ENCODE assay signal across 22 cellular contexts in genomic region chr2:219290381-219291171, GRCh38. TPM values are rescaled to one million over a fixed set of nuclear protein-coding genes. Genes with fewer than 3 reads are reported as not detected.
DNase-seq lines count a peak whose midpoint lies in the region; ATAC-seq and TF ChIP-seq lines count a peak whose summit lies in the region.
"Had no signal": no experiment of that assay in that cellular context is flagged by ENCODE, and none has a peak within 500 bp of the region (broad histone marks: within the 10 kb centered on the region; RNA-seq: fewer than 3 reads in every experiment).

No MANE protein-coding gene starts in this region.

- peak overlapping the region; percentile 89 for H3K27ac Mint-ChIP-seq in osteocyte (ENCODE audit: unreplicated experiment)
- H3K27ac Mint-ChIP-seq in activated CD4-positive, alpha-beta T cell treated with anti-CD3 and anti-CD28 coated beads, Interleukin-2, amount 10 ng/mL, durations not matched to agents 7 days and 5 days: no peak overlapping the region

- no peaks in the 10 kb centered on the region for H3K27me3 ChIP-seq in dorsolateral prefrontal cortex
- H3K27me3 ChIP-seq in tibial nerve: no peaks in the 10 kb centered on the region
- H3K27me3 ChIP-seq: Peyer's patch, right lobe of liver had no signal

- no peak for TF ChIP-seq EP300 in tibial nerve (IDR thresholded peaks at IDR 0.05)

- peaks cover 0 to 72% (median 38%) of the 10 kb centered on the region in 4 donors for H3K4me1 ChIP-seq in tibial nerve

- peaks cover 35% of the 10 kb centered on the region for H3K4me1 Mint-ChIP-seq in osteocyte (ENCODE audit: unreplicated experiment)
- H3K4me1 Mint-ChIP-seq in activated CD4-positive, alpha-beta T cell treated with anti-CD3 and anti-CD28 coated beads, Interleukin-2, amount 10 ng/mL, durations not matched to agents 7 days and 5 days: peaks cover 16% of the 10 kb centered on the region

- H3K27ac ChIP-seq in dorsolateral prefrontal cortex (peak overlapping the region; percentile 79 to 100 (median 100)), tibial nerve (peak overlapping the region; percentile 80 to 100 (median 100))
- H3K27ac ChIP-seq: C4-2B, HL-60, right lobe of liver, SK-N-MC had no signal

- TF ChIP-seq CTCF in dorsolateral prefrontal cortex (IDR thresholded peaks at IDR 0.05 in 54 of 56, conservative IDR thresholded peaks at IDR 0.05 in 2 of 56; ENCODE audit: low read depth in 1 of 56, partially characterized antibody in 56 of 56) (no peak), osteocyte (IDR thresholded peaks at IDR 0.05) (no peak), tibial nerve (IDR thresholded peaks at IDR 0.05) (no peak)

- WGBS in tibial nerve, 2 donors: 75 to 82% methylated on average over 16 of the region's 16 CpGs

- CTCF ChIA-PET in activated CD4-positive, alpha-beta T cell treated with anti-CD3 and anti-CD28 coated beads, Interleukin-2, amount 10 ng/mL, durations not matched to agents 7 days and 5 days (lab: Charles Lee): interaction anchor here (0.9 to 10.7 kb wide), 6 partner anchors 9 to 127 kb away, joined by 3 to 194 read pairs (median 5); partner anchors contain the start of genes DNAJB2, GLB1L, STK16 and TUBA4A

- ATAC-seq in left ventricle myocardium superior (no peak), HG02852 (IDR thresholded peaks at IDR 0.05; ENCODE audit: unreplicated experiment) (no peak)

- POLR2A ChIA-PET in activated CD4-positive, alpha-beta T cell treated with anti-CD3 and anti-CD28 coated beads, Interleukin-2, amount 10 ng/mL, durations not matched to agents 7 days and 5 days (lab: Charles Lee): no interaction called here

- TF ChIP-seq POLR2A in tibial nerve (IDR thresholded peaks at IDR 0.05): no peak

- H3K4me3 Mint-ChIP-seq in osteocyte (ENCODE audit: unreplicated experiment): no peak overlapping the region
- H3K4me3 Mint-ChIP-seq in activated CD4-positive, alpha-beta T cell treated with anti-CD3 and anti-CD28 coated beads, Interleukin-2, amount 10 ng/mL, durations not matched to agents 7 days and 5 days: no peak overlapping the region

- H3K4me3 ChIP-seq in dorsolateral prefrontal cortex (no peak overlapping the region), tibial nerve (no peak overlapping the region)
- H3K4me3 ChIP-seq: HAP-1, mucosa of descending colon, Peyer's patch, right lobe of liver, SK-N-MC had no signal

- H3K27me3 Mint-ChIP-seq in osteocyte (ENCODE audit: unreplicated experiment): no peaks in the 10 kb centered on the region
- H3K27me3 Mint-ChIP-seq in activated CD4-positive, alpha-beta T cell treated with anti-CD3 and anti-CD28 coated beads, Interleukin-2, amount 10 ng/mL, durations not matched to agents 7 days and 5 days: peaks cover 5% of the 10 kb centered on the region

- peaks cover 0 to 1% (median 0%) of the 10 kb centered on the region in 3 donors for H3K36me3 ChIP-seq in tibial nerve
- H3K36me3 ChIP-seq: HAP-1 had no signal

- H3K9me3 ChIP-seq in tibial nerve: no peaks in the 10 kb centered on the region
- H3K9me3 ChIP-seq: HAP-1, mucosa of descending colon, Peyer's patch, right lobe of liver had no signal

- peak; percentile 66 for DNase-seq in cardiac septum (ENCODE audit: low spot score)
- DNase-seq in left ventricle myocardium superior: no peak
- DNase-seq in dorsolateral prefrontal cortex: peak in 3 of 10 donors; percentile 25 to 39 (median 37)
- DNase-seq in osteocyte (ENCODE audit: extremely low spot score, unreplicated experiment): no peak
- DNase-seq in tibial nerve (ENCODE audit: low spot score in 2 of 2): no peak
- no peak for DNase-seq in activated CD4-positive, alpha-beta T cell treated with anti-CD3 and anti-CD28 coated beads, Interleukin-2, amount 10 ng/mL, durations not matched to agents 7 days and 5 days
- DNase-seq in DMS79 (lab: John Stamatoyannopoulos, UW): no peak
- DNase-seq: activated CD8-positive, alpha-beta memory T cell treated with anti-CD3 and anti-CD28 coated beads for 24 hours; effector CD4-positive, alpha-beta T cell; mucosa of descending colon; NCI-H1694 treated with DMSO at 0.1 percent for 48 hours; NCI-H2227 treated with DMSO at 0.1 percent for 48 hours; occipital lobe; right lobe of liver; stimulated activated naive CD4-positive, alpha-beta T cell treated with Interleukin-2 at 50 U/mL for 16 hours had no signal

- intact Hi-C loops in cardiac septum (cut with DNase I) (loop anchor here (5.0 kb wide), 1 partner anchor 43 kb away; the partner anchor contains the start of genes GLB1L and STK16), left ventricle myocardium superior (cut with micrococcal nuclease) (loop anchor here (10.0 kb wide), 1 partner anchor 56 kb away; no protein-coding TSS in a partner anchor), dorsolateral prefrontal cortex (cut with DNase I) (loop anchor here in 1 of 2 donors (5.0 kb wide), 1 partner anchor 63 kb away; the partner anchor contains the start of genes ANKZF1 and ATG9A)

- no peaks in the 10 kb centered on the region for H3K9me3 Mint-ChIP-seq in osteocyte (ENCODE audit: unreplicated experiment)
- H3K9me3 Mint-ChIP-seq in activated CD4-positive, alpha-beta T cell treated with anti-CD3 and anti-CD28 coated beads, Interleukin-2, amount 10 ng/mL, durations not matched to agents 7 days and 5 days: no peaks in the 10 kb centered on the region

- H3K36me3 Mint-ChIP-seq in osteocyte (ENCODE audit: unreplicated experiment): no peaks in the 10 kb centered on the region
- no peaks in the 10 kb centered on the region for H3K36me3 Mint-ChIP-seq in activated CD4-positive, alpha-beta T cell treated with anti-CD3 and anti-CD28 coated beads, Interleukin-2, amount 10 ng/mL, durations not matched to agents 7 days and 5 days (ENCODE audit: low read depth)

RNA-seq across cellular contexts. Expression of gene DNAJB2, which starts 11.4 kb away (rescaled TPM):
- total RNA-seq in cardiac septum: 78.0 TPM
- 74.9 TPM for total RNA-seq in left ventricle myocardium superior
- total RNA-seq in dorsolateral prefrontal cortex: 100 to 1,000 TPM; 197 to 638 (median 283) TPM
- 38.6 and 43.3 TPM in 2 replicates for total RNA-seq in osteocyte
- 100 to 1,000 TPM in 3 of 4 donors, 10 to 100 TPM in 1; 95.7 to 106 (median 102) TPM for total RNA-seq in tibial nerve
- 10 to 100 TPM; 38.2 to 40.9 TPM for total RNA-seq in activated CD4-positive, alpha-beta T cell treated with anti-CD3 and anti-CD28 coated beads, Interleukin-2, amount 10 ng/mL, durations not matched to agents 7 days and 5 days

RNA-seq across cellular contexts. Expression of gene PTPRN, which starts 18.6 kb away (rescaled TPM):
- total RNA-seq in cardiac septum (0.97 TPM), left ventricle myocardium superior (not detected), dorsolateral prefrontal cortex (100 to 1,000 TPM in 119 of 120 experiments, 10 to 100 TPM in 1; 85.5 to 353 (median 259) TPM), osteocyte (0.24 TPM in 1 of 2 replicates, not detected in the other), tibial nerve (not detected)
- total RNA-seq in activated CD4-positive, alpha-beta T cell treated with anti-CD3 and anti-CD28 coated beads, Interleukin-2, amount 10 ng/mL, durations not matched to agents 7 days and 5 days: not detected
- total RNA-seq: esophagus mucosa had no signal

RNA-seq across cellular contexts. Expression of gene TUBA4A, which starts 36.9 kb away (rescaled TPM):
- total RNA-seq in cardiac septum: 164 TPM
- total RNA-seq in left ventricle myocardium superior: 116 TPM
- total RNA-seq in dorsolateral prefrontal cortex: 100 to 1,000 TPM in 118 of 120 experiments, 10 to 100 TPM in 2; 85.5 to 377 (median 243) TPM
- total RNA-seq in osteocyte: 6.9 and 7.9 TPM in 2 replicates
- total RNA-seq in tibial nerve: 10 to 100 TPM in 1 of 4 donors, 1 to 10 TPM in 3; 8.0 to 24.6 (median 9.4) TPM
- total RNA-seq in activated CD4-positive, alpha-beta T cell treated with anti-CD3 and anti-CD28 coated beads, Interleukin-2, amount 10 ng/mL, durations not matched to agents 7 days and 5 days: 100 to 1,000 TPM; 261 to 339 TPM

RNA-seq across cellular contexts. Expression of gene TUBA4B, which starts 37.5 kb away (rescaled TPM):
- total RNA-seq in cardiac septum (not detected), left ventricle myocardium superior (not detected), dorsolateral prefrontal cortex (under 1 TPM in 7 of 120 experiments, not detected in 113; 0.36 to 0.56 (median 0.42) TPM), osteocyte (not detected in 2 replicates), tibial nerve (not detected)
- not detected for total RNA-seq in activated CD4-positive, alpha-beta T cell treated with anti-CD3 and anti-CD28 coated beads, Interleukin-2, amount 10 ng/mL, durations not matched to agents 7 days and 5 days
- total RNA-seq: esophagus mucosa, mucosa of descending colon, occipital lobe, Peyer's patch had no signal

RNA-seq across cellular contexts. Expression of gene RESP18, which starts 42.0 kb away (rescaled TPM):
- total RNA-seq in cardiac septum: not detected
- total RNA-seq in left ventricle myocardium superior: not detected
- total RNA-seq in dorsolateral prefrontal cortex: 1 to 10 TPM in 88 of 120 experiments, under 1 TPM in 12, not detected in 20; 0.72 to 5.7 (median 1.9) TPM
- not detected in 2 replicates for total RNA-seq in osteocyte
- not detected for total RNA-seq in tibial nerve
- total RNA-seq in activated CD4-positive, alpha-beta T cell treated with anti-CD3 and anti-CD28 coated beads, Interleukin-2, amount 10 ng/mL, durations not matched to agents 7 days and 5 days: not detected
- total RNA-seq: esophagus mucosa, mucosa of descending colon, occipital lobe, Peyer's patch, right lobe of liver had no signal

Comparison
In these comparisons a context has a peak if more than half of its experiments do, and no peak if none do; other contexts are left out.
1. RNA of gene PTPRN, which starts 18.6 kb away (total RNA-seq): 85.5 to 353 TPM in dorsolateral prefrontal cortex; 0.97 TPM in cardiac septum (single experiment), 0.24 TPM in osteocyte, not detected in activated CD4-positive, alpha-beta T cell treated with anti-CD3 and anti-CD28 coated beads, Interleukin-2, amount 10 ng/mL, durations not matched to agents 7 days and 5 days, not detected in left ventricle myocardium superior (single experiment) and not detected in tibial nerve; every median in the first group is over 10 times any median in the second.